In the genomic region with DNA sequence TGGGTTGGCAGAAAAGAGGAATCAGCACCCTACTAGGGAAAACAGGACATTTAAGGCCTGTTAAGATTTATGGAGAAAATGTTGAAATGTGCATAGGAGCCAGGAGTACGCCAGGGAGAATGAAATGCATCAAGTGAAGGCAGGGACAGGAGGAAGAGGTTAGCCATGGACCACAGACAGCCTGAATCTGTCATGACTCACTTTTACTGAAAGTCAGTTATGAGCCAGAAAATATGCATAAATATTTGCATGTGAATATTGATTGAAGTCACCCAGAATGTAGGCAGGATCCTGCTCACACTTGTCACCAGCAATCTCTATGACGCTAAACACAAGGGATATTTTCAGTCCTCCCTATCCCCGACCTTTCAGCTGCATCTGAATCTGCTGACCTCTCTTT, we compare ENCODE assay signal across 8 cellular contexts. TPM values are rescaled to one million over a fixed set of nuclear protein-coding genes. Genes with fewer than 3 reads are reported as not detected.
DNase-seq lines count a peak whose midpoint lies in the region; ATAC-seq and TF ChIP-seq lines count a peak whose summit lies in the region.

No MANE protein-coding gene starts in this region.

- H3K27ac Mint-ChIP-seq in T-helper 2 cell treated with Interferon-gamma antibody and Interleukin-4, amounts not matched to agents 5 μg/mL and 100 μg/mL, for 36 hours: peak overlapping the region; percentile 34
- H3K27ac Mint-ChIP-seq in immature natural killer cell: peak overlapping the region in 2 of 6 donors; percentile 24 to 66

- TF ChIP-seq CTCF in left lung (IDR thresholded peaks at IDR 0.05): no peak

- H3K36me3 ChIP-seq in left lung: no peaks in the 10 kb centered on the region

- no peaks in the 10 kb centered on the region for H3K9me3 ChIP-seq in left lung

- H3K4me1 Mint-ChIP-seq in T-helper 2 cell treated with Interferon-gamma antibody and Interleukin-4, amounts not matched to agents 5 μg/mL and 100 μg/mL, for 36 hours (ENCODE audit: low read depth): peaks cover 55% of the 10 kb centered on the region
- peaks cover 22 to 26% of the 10 kb centered on the region in 2 donors for H3K4me1 Mint-ChIP-seq in immature natural killer cell

- no peak overlapping the region for H3K4me3 ChIP-seq in left lung

- H3K9me3 Mint-ChIP-seq in T-helper 2 cell treated with Interferon-gamma antibody and Interleukin-4, amounts not matched to agents 5 μg/mL and 100 μg/mL, for 36 hours: no peaks in the 10 kb centered on the region
- peaks cover 0 to 1% (median 0%) of the 10 kb centered on the region in 6 donors for H3K9me3 Mint-ChIP-seq in immature natural killer cell

- peak overlapping the region; percentile 19 for H3K4me3 Mint-ChIP-seq in T-helper 2 cell treated with Interferon-gamma antibody and Interleukin-4, amounts not matched to agents 5 μg/mL and 100 μg/mL, for 36 hours
- no peak overlapping the region for H3K4me3 Mint-ChIP-seq in immature natural killer cell

- ATAC-seq in GM18499 (IDR thresholded peaks at IDR 0.05; ENCODE audit: insufficient read depth, unreplicated experiment): peak; percentile 77
- peak; percentile 80 for ATAC-seq in HG02884 (IDR thresholded peaks at IDR 0.05; ENCODE audit: unreplicated experiment)
- ATAC-seq in left lung: peak; percentile 27

- no peaks in the 10 kb centered on the region for H3K36me3 Mint-ChIP-seq in T-helper 2 cell treated with Interferon-gamma antibody and Interleukin-4, amounts not matched to agents 5 μg/mL and 100 μg/mL, for 36 hours (ENCODE audit: low read depth)
- no peaks in the 10 kb centered on the region for H3K36me3 Mint-ChIP-seq in immature natural killer cell

- no peaks in the 10 kb centered on the region for H3K27me3 Mint-ChIP-seq in T-helper 2 cell treated with Interferon-gamma antibody and Interleukin-4, amounts not matched to agents 5 μg/mL and 100 μg/mL, for 36 hours (ENCODE audit: low read depth)
- peaks cover 0 to 2% (median 2%) of the 10 kb centered on the region in 3 donors for H3K27me3 Mint-ChIP-seq in immature natural killer cell (ENCODE audit: low read depth in 3 of 3)

- H3K27me3 ChIP-seq in left lung: no peaks in the 10 kb centered on the region

- intact Hi-C loops in left lung (cut with DNase I): no loop called here

- peak; percentile 56 for DNase-seq in T-helper 2 cell treated with Interferon-gamma antibody and Interleukin-4, amounts not matched to agents 5 μg/mL and 100 μg/mL, for 36 hours (ENCODE audit: low spot score)
- DNase-seq in left lung (no peak), activated gamma-delta T cell (lab: John Stamatoyannopoulos, UW) (no peak), NCI-H128 (lab: John Stamatoyannopoulos, UW; ENCODE audit: unreplicated experiment) (no peak), NCI-H82 (lab: John Stamatoyannopoulos, UW) (no peak), immature natural killer cell (no peak)

- peaks cover 0 to 25% of the 10 kb centered on the region in 2 donors for H3K4me1 ChIP-seq in left lung

- no peak overlapping the region for H3K27ac ChIP-seq in left lung

RNA-seq across cellular contexts. Expression of a gene that starts 25.1 kb away (rescaled TPM):
- total RNA-seq in left lung: 10 to 100 TPM; 32.1 to 36.4 TPM
- polyA plus RNA-seq in immature natural killer cell: 10 to 100 TPM; 27.2 to 64.0 (median 52.7) TPM

Comparison
In these comparisons a context has a peak if more than half of its experiments do, and no peak if none do; other contexts are left out.
1. ATAC-seq: peak in every context shown above with its lines; median percentile 80 in HG02884; 77 in GM18499; 27 in left lung.